ENCODE assay signal across 1 cellular context in genomic region chr18:9771261-9771976, GRCh38.
A peak's percentile ranks its signal among the peaks of the same experiment; 100 is the strongest.
TF ChIP-seq lines count a peak whose summit lies in the region.

No MANE protein-coding gene starts in this region.

TF ChIP-seq in HepG2, 621 proteins besides CTCF, POLR2A, EP300 and RAD21 (continued from another document and continues in another):
- TF ChIP-seq JDP2 (CRISPR knock-in tag; IDR thresholded peaks at IDR 0.05; ENCODE audit: borderline replicate concordance) (no peak), ZNF747 (CRISPR knock-in tag; IDR thresholded peaks at IDR 0.05; ENCODE audit: borderline replicate concordance) (no peak), E2F5 (CRISPR knock-in tag; conservative IDR thresholded peaks at IDR 0.05) (no peak), ZNF703 (CRISPR knock-in tag; IDR thresholded peaks at IDR 0.05; ENCODE audit: borderline replicate concordance) (no peak), NFE2L1 (CRISPR knock-in tag; IDR thresholded peaks at IDR 0.05; ENCODE audit: borderline replicate concordance) (no peak), ZBTB2 (CRISPR knock-in tag; IDR thresholded peaks at IDR 0.05; ENCODE audit: low read depth) (no peak), ZNF235 (CRISPR knock-in tag; IDR thresholded peaks at IDR 0.05; ENCODE audit: borderline replicate concordance) (no peak), ZNF335 (CRISPR knock-in tag; IDR thresholded peaks at IDR 0.05) (no peak), SIN3B (IDR thresholded peaks at IDR 0.05; ENCODE audit: low read length) (no peak), TFDP1 (CRISPR knock-in tag; IDR thresholded peaks at IDR 0.05; ENCODE audit: borderline replicate concordance) (no peak), ZNF574 (CRISPR knock-in tag; IDR thresholded peaks at IDR 0.05) (peak; percentile 35; the same call in 1 of the 2 replicates), KDM5B (CRISPR knock-in tag; IDR thresholded peaks at IDR 0.05; ENCODE audit: borderline replicate concordance) (no peak), ZNF713 (CRISPR knock-in tag; IDR thresholded peaks at IDR 0.05) (no peak), MXD4 (CRISPR knock-in tag; IDR thresholded peaks at IDR 0.05) (no peak), PPARG (CRISPR knock-in tag; conservative IDR thresholded peaks at IDR 0.05) (no peak), IRF9 (CRISPR knock-in tag; IDR thresholded peaks at IDR 0.05; ENCODE audit: borderline replicate concordance) (no peak), RCOR2 (CRISPR knock-in tag; IDR thresholded peaks at IDR 0.05) (no peak), SKIL (CRISPR knock-in tag; IDR thresholded peaks at IDR 0.05; ENCODE audit: borderline replicate concordance) (no peak), USF2 (IDR thresholded peaks at IDR 0.05; ENCODE audit: low read depth, low read length) (no peak), USF2 (CRISPR knock-in tag; IDR thresholded peaks at IDR 0.05; ENCODE audit: borderline replicate concordance) (no peak), CBFB (CRISPR knock-in tag; IDR thresholded peaks at IDR 0.05) (no peak), AHDC1 (CRISPR knock-in tag; IDR thresholded peaks at IDR 0.05; ENCODE audit: borderline replicate concordance) (no peak), TBX3 (IDR thresholded peaks at IDR 0.05; ENCODE audit: borderline replicate concordance) (no peak), ZNF280B (CRISPR knock-in tag; IDR thresholded peaks at IDR 0.05; ENCODE audit: borderline replicate concordance) (no peak), ZBTB25 (CRISPR knock-in tag; IDR thresholded peaks at IDR 0.05) (0 out of 2 replicates have a peak, but pooled peaks have one; percentile 41), ZNF512B (CRISPR knock-in tag; IDR thresholded peaks at IDR 0.05; ENCODE audit: borderline replicate concordance) (no peak)
